1 cellular context compared by ENCODE assay signal in genomic region chr9:99105152-99106043, GRCh38.
TF ChIP-seq lines count a peak whose summit lies in the region.

No MANE protein-coding gene starts in this region.

TF ChIP-seq in K562, 482 proteins besides CTCF, POLR2A, EP300 and RAD21 (continued from another document and continues in another):
- TF ChIP-seq STAT6 (CRISPR knock-in tag; IDR thresholded peaks at IDR 0.05) (no peak), THAP12 (CRISPR knock-in tag; IDR thresholded peaks at IDR 0.05) (no peak), ZKSCAN8 (CRISPR knock-in tag; IDR thresholded peaks at IDR 0.05) (no peak), SETDB1 (IDR thresholded peaks at IDR 0.05; ENCODE audit: low read length) (no peak), ZNF175 (CRISPR knock-in tag; IDR thresholded peaks at IDR 0.05; ENCODE audit: low read depth) (no peak), ZNF324 (CRISPR knock-in tag; IDR thresholded peaks at IDR 0.05) (no peak), KLF6 (CRISPR knock-in tag; IDR thresholded peaks at IDR 0.05; ENCODE audit: borderline replicate concordance) (no peak), ZNF75A (CRISPR knock-in tag; IDR thresholded peaks at IDR 0.05) (no peak), HEY1 (CRISPR knock-in tag; IDR thresholded peaks at IDR 0.05; ENCODE audit: borderline replicate concordance) (no peak), SREBF1 (IDR thresholded peaks at IDR 0.05; ENCODE audit: borderline replicate concordance, low read depth, low read length) (no peak), NFIX (CRISPR knock-in tag; IDR thresholded peaks at IDR 0.05; ENCODE audit: low read depth) (no peak), ZNF239 (CRISPR knock-in tag; IDR thresholded peaks at IDR 0.05) (no peak), E2F1 (CRISPR knock-in tag; IDR thresholded peaks at IDR 0.05) (no peak), FOXJ2 (tag; IDR thresholded peaks at IDR 0.05) (no peak), ZNF232 (CRISPR knock-in tag; IDR thresholded peaks at IDR 0.05) (no peak), RHOXF2B (CRISPR knock-in tag; conservative IDR thresholded peaks at IDR 0.05) (no peak), FOXK2 (conservative IDR thresholded peaks at IDR 0.05 in 1 of 2, IDR thresholded peaks at IDR 0.05 in 1 of 2; ENCODE audit: low read depth in 2 of 2) (no peak), CREB3L1 (IDR thresholded peaks at IDR 0.05; ENCODE audit: borderline replicate concordance, low read depth) (no peak), BRD4 (IDR thresholded peaks at IDR 0.05) (no peak), PRMT5 (CRISPR knock-in tag; IDR thresholded peaks at IDR 0.05) (no peak), OTX1 (CRISPR knock-in tag; IDR thresholded peaks at IDR 0.05) (no peak), GMEB1 (CRISPR knock-in tag; IDR thresholded peaks at IDR 0.05) (no peak), ZNF445 (CRISPR knock-in tag; IDR thresholded peaks at IDR 0.05; ENCODE audit: low read depth) (no peak), ZNF780A (CRISPR knock-in tag; IDR thresholded peaks at IDR 0.05) (no peak), ZNF507 (tag; conservative IDR thresholded peaks at IDR 0.05) (no peak), SNAPC5 (CRISPR knock-in tag; IDR thresholded peaks at IDR 0.05) (no peak), STAT5A (IDR thresholded peaks at IDR 0.05; ENCODE audit: borderline replicate concordance, low read length) (no peak), ZNF318 (IDR thresholded peaks at IDR 0.05; ENCODE audit: borderline replicate concordance in 1 of 2, low read depth in 1 of 2) (no peak), MCM2 (IDR thresholded peaks at IDR 0.05; ENCODE audit: low read depth) (no peak), ZNF165 (CRISPR knock-in tag; IDR thresholded peaks at IDR 0.05; ENCODE audit: borderline replicate concordance) (no peak), POU5F1 (IDR thresholded peaks at IDR 0.05; ENCODE audit: borderline replicate concordance, low read depth, low read length, partially characterized antibody) (no peak), XRCC4 (IDR thresholded peaks at IDR 0.05; ENCODE audit: extremely low read depth, insufficient read depth, insufficient read length) (no peak), ETS2 (tag; IDR thresholded peaks at IDR 0.05; ENCODE audit: borderline replicate concordance, poor library complexity, severe bottlenecking) (no peak), LCOR (CRISPR knock-in tag; IDR thresholded peaks at IDR 0.05) (no peak), VEZF1 (CRISPR knock-in tag; IDR thresholded peaks at IDR 0.05) (peak; percentile 77), CBX8 (IDR thresholded peaks at IDR 0.05; ENCODE audit: borderline replicate concordance, extremely low read depth, low read depth, low read length, poor library complexity, severe bottlenecking) (no peak), RBFOX2 (IDR thresholded peaks at IDR 0.05; ENCODE audit: low read depth, low read length) (peak; percentile 47), POLR2G (IDR thresholded peaks at IDR 0.05; ENCODE audit: low read depth, low read length) (peak; percentile 60), NCOA4 (IDR thresholded peaks at IDR 0.05; ENCODE audit: partially characterized antibody) (no peak), IRF2 (CRISPR knock-in tag; IDR thresholded peaks at IDR 0.05) (no peak), PHB (CRISPR knock-in tag; IDR thresholded peaks at IDR 0.05) (no peak), DDX20 (tag; IDR thresholded peaks at IDR 0.05; ENCODE audit: low read depth) (no peak), ZNF668 (CRISPR knock-in tag; IDR thresholded peaks at IDR 0.05) (no peak), KDM1A (IDR thresholded peaks at IDR 0.05) (no peak), L3MBTL2 (IDR thresholded peaks at IDR 0.05) (0 out of 2 replicates have a peak, but pooled peaks have one; percentile 10), PCBP2 (IDR thresholded peaks at IDR 0.05; ENCODE audit: low read depth, low read length, poor library complexity, severe bottlenecking) (no peak), ZNF766 (CRISPR knock-in tag; conservative IDR thresholded peaks at IDR 0.05) (0 out of 2 replicates have a peak, but pooled peaks have one; percentile 35), JUNB (CRISPR knock-in tag; conservative IDR thresholded peaks at IDR 0.05) (no peak), GATAD2A (IDR thresholded peaks at IDR 0.05) (no peak), RFX7 (CRISPR knock-in tag; IDR thresholded peaks at IDR 0.05) (no peak), HNRNPH1 (optimal IDR thresholded peaks at IDR 0.05; ENCODE audit: low read depth, low read length) (no peak), FOS (IDR thresholded peaks at IDR 0.05; ENCODE audit: extremely low read depth, insufficient read length) (no peak), SUPT5H (IDR thresholded peaks at IDR 0.05) (no peak), THRAP3 (IDR thresholded peaks at IDR 0.05; ENCODE audit: borderline replicate concordance) (no peak), ZNF699 (CRISPR knock-in tag; IDR thresholded peaks at IDR 0.05; ENCODE audit: insufficient replicate concordance) (no peak)
